In the genomic region with DNA sequence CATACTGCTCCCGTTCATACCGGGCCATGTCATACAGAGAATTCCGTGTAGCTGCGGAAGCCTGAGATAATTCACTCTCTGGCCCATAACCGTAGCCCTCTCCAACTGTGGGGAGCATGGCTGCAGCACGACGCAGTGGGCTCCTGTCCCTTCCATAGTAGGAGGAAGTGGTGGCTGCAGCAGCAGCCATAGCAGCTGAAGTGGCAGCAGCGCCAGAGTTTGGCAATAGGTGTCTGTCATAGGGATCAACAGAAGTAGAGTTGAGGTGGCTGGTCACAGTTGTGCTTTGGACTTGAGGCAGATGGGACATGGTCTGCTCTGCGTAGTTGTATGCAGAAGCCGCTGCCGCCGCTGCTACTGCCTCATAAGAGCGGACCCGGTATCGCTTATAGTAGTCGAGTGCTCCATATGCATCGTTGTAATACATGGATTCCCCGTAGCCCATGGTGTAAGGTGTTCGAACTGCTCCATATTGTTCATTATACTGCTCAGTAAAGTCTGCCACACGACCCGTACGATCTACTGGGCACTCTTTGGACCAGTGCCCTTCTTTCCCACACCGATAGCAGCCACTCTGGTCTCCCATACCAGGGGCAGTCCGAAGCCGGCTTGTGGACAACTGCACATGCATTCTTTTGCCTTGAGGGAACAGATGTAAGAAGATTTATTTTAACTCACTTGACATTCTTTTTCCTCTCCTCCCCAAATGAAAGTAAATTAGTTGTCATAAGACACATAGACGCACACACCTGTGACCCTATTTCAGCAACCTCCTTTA, we compare ENCODE assay signal across 22 cellular contexts. TPM values are rescaled to one million over a fixed set of nuclear protein-coding genes. Genes with fewer than 3 reads are reported as not detected.
DNase-seq lines count a peak whose midpoint lies in the region; ATAC-seq, FAIRE-seq and TF ChIP-seq lines count a peak whose summit lies in the region.
"Had no signal": no experiment of that assay in that cellular context is flagged by ENCODE, and none has a peak within 500 bp of the region (broad histone marks: within the 10 kb centered on the region; RNA-seq: fewer than 3 reads in every experiment).

No MANE protein-coding gene starts in this region.

- peak overlapping the region; percentile 37 for H3K27ac Mint-ChIP-seq in activated naive CD4-positive, alpha-beta T cell treated with anti-CD3 and anti-CD28 coated beads for 36 hours
- no peak overlapping the region for H3K27ac Mint-ChIP-seq in stimulated activated effector memory CD8-positive, alpha-beta T cell treated with anti-CD3 and anti-CD28 coated beads, Interleukin-12 subunit alpha, Interleukin-12 subunit beta, amount 100 ng/mL, for 72 hours
- H3K27ac Mint-ChIP-seq: endodermal cell had no signal

- ATAC-seq in Panc1 (peak; percentile 24), HepG2 (peak; percentile 24; the same call in 2 of the 3 replicates), HG02678 (IDR thresholded peaks at IDR 0.05; ENCODE audit: unreplicated experiment) (no peak)
- ATAC-seq in stimulated activated effector memory CD8-positive, alpha-beta T cell treated with anti-CD3 and anti-CD28 coated beads, Interleukin-12 subunit alpha, Interleukin-12 subunit beta, amount 100 ng/mL, for 72 hours, result peak; percentile 8
- ATAC-seq: activated CD4-positive, alpha-beta T cell treated with anti-CD3 and anti-CD28 coated beads for 36 hours had no signal

- BruUV-seq in Panc1 (replicated peaks; lab: Mats Ljungman, UMichigan) (no TSS peak), HepG2 (replicated peaks; lab: Mats Ljungman, UMichigan) (no TSS peak)

- H4K20me1 ChIP-seq in HepG2 (ENCODE audit: insufficient read depth, low read length), result peaks cover 2% of the 10 kb centered on the region; the same call in 1 of the 2 replicates

- no peaks in the 10 kb centered on the region for H3K9me3 Mint-ChIP-seq in activated naive CD4-positive, alpha-beta T cell treated with anti-CD3 and anti-CD28 coated beads for 36 hours
- H3K9me3 Mint-ChIP-seq in stimulated activated effector memory CD8-positive, alpha-beta T cell treated with anti-CD3 and anti-CD28 coated beads, Interleukin-12 subunit alpha, Interleukin-12 subunit beta, amount 100 ng/mL, for 72 hours, result no peaks in the 10 kb centered on the region
- H3K9me3 Mint-ChIP-seq: endodermal cell had no signal

- peaks cover 10% of the 10 kb centered on the region for H3K36me3 Mint-ChIP-seq in activated naive CD4-positive, alpha-beta T cell treated with anti-CD3 and anti-CD28 coated beads for 36 hours (ENCODE audit: low read depth)
- H3K36me3 Mint-ChIP-seq in stimulated activated effector memory CD8-positive, alpha-beta T cell treated with anti-CD3 and anti-CD28 coated beads, Interleukin-12 subunit alpha, Interleukin-12 subunit beta, amount 100 ng/mL, for 72 hours, result peaks cover 76% of the 10 kb centered on the region

- H3K27me3 ChIP-seq in Panc1 (ENCODE audit: control insufficient read depth, insufficient read depth, low read length) (no peaks in the 10 kb centered on the region), HepG2 (ENCODE audit: control insufficient read depth in 1 of 2, insufficient read depth in 2 of 2, low read length in 2 of 2) (no peaks in the 10 kb centered on the region), small intestine (ENCODE audit: control insufficient read depth in 2 of 2, insufficient read depth in 2 of 2, low read length in 2 of 2) (no peaks in the 10 kb centered on the region)

- H3K4me1 Mint-ChIP-seq in activated naive CD4-positive, alpha-beta T cell treated with anti-CD3 and anti-CD28 coated beads for 36 hours (ENCODE audit: low read depth), result peaks cover 19% of the 10 kb centered on the region
- H3K4me1 Mint-ChIP-seq in stimulated activated effector memory CD8-positive, alpha-beta T cell treated with anti-CD3 and anti-CD28 coated beads, Interleukin-12 subunit alpha, Interleukin-12 subunit beta, amount 100 ng/mL, for 72 hours, result peaks cover 18% of the 10 kb centered on the region

- no peak overlapping the region for H3K27ac ChIP-seq in Panc1 (ENCODE audit: low read length)
- no peak overlapping the region for H3K27ac ChIP-seq in HepG2 (ENCODE audit: extremely low read length, insufficient read depth, low read length)
- no peak overlapping the region for H3K27ac ChIP-seq in small intestine (ENCODE audit: low read depth in 1 of 2, low read length in 1 of 2)
- H3K27ac ChIP-seq: prostate gland had no signal

- TF ChIP-seq POLR2A in HepG2 (IDR thresholded peaks at IDR 0.05; ENCODE audit: insufficient read depth in 1 of 2, low read depth in 2 of 2, low read length in 2 of 2), result no peak

- CTCF ChIA-PET in activated naive CD4-positive, alpha-beta T cell treated with anti-CD3 and anti-CD28 coated beads for 36 hours (lab: Charles Lee), result no interaction called here
- CTCF ChIA-PET in Panc1 (lab: Charles Lee), result no interaction called here
- CTCF ChIA-PET in HepG2 (lab: Yijun Ruan, JAX; ENCODE audit: low intra/inter-chr PET ratio, low total read pairs), result no interaction called here

- H3K4me1 ChIP-seq in Panc1 (ENCODE audit: control insufficient read depth, insufficient read depth, low read length) (no peaks in the 10 kb centered on the region), HepG2 (ENCODE audit: insufficient read depth, low read length) (peaks cover 11% of the 10 kb centered on the region), small intestine (ENCODE audit: control insufficient read depth in 2 of 2, insufficient read depth in 1 of 2, low read depth in 1 of 2, low read length in 1 of 2) (no peaks in the 10 kb centered on the region)
- H3K4me1 ChIP-seq: prostate gland had no signal

- no peak for TF ChIP-seq EP300 in HepG2 (IDR thresholded peaks at IDR 0.05; ENCODE audit: low read depth in 2 of 2, low read length in 2 of 2)
- TF ChIP-seq EP300 in HepG2 (CRISPR knock-in tag; IDR thresholded peaks at IDR 0.05; ENCODE audit: borderline replicate concordance), result no peak

- peaks cover 28% of the 10 kb centered on the region for H3K79me2 ChIP-seq in HepG2 (ENCODE audit: insufficient read depth, low read length)

- H3K4me2 ChIP-seq in HepG2 (ENCODE audit: low read depth, low read length), result no peak overlapping the region

- H3K27me3 Mint-ChIP-seq in activated naive CD4-positive, alpha-beta T cell treated with anti-CD3 and anti-CD28 coated beads for 36 hours (ENCODE audit: low read depth), result no peaks in the 10 kb centered on the region
- H3K27me3 Mint-ChIP-seq: activated CD4-positive, alpha-beta T cell treated with anti-CD3 and anti-CD28 coated beads for 36 hours had no signal

- TF ChIP-seq CTCF in Panc1 (IDR thresholded peaks at IDR 0.05), result no peak
- TF ChIP-seq CTCF in HepG2 (CRISPR knock-in tag; IDR thresholded peaks at IDR 0.05), result no peak

- FAIRE-seq in HepG2 (lab: Jason Lieb, UNC) (no peak), small intestine (lab: Jason Lieb, UNC) (no peak)
- FAIRE-seq: GM12892, urothelium cell line had no signal

- H3K4me3 ChIP-seq in Panc1 (ENCODE audit: low read depth in 2 of 2, low read length in 2 of 2) (no peak overlapping the region), HepG2 (replicated peaks in 1 of 3; ENCODE audit: insufficient read depth in 1 of 3, low read depth in 2 of 3, low read length in 3 of 3) (no peak overlapping the region), small intestine (ENCODE audit: low read depth in 1 of 2, low read length in 2 of 2) (no peak overlapping the region)
- H3K4me3 ChIP-seq: prostate gland had no signal

- POLR2A ChIA-PET in Panc1 (lab: Charles Lee) (interaction anchor here (0.8 kb wide), 1 partner anchor 169 kb away, joined by 6 read pairs; no protein-coding TSS in a partner anchor), HepG2 (lab: Yijun Ruan, JAX) (no interaction called here)

- no peak overlapping the region for H2AFZ ChIP-seq in HepG2 (ENCODE audit: low read length)

- in situ Hi-C loops in Panc1 (cut with HindIII; ENCODE audit: low pct_unique_long_range_greater_than_20kb, low sequenced_read_pairs), result no loop called here
- in situ Hi-C loops in HepG2 (cut with HindIII; ENCODE audit: extremely low pct_ligation_motif_present, low pct_unique_long_range_greater_than_20kb), result no loop called here

- no peak for DNase-seq in activated naive CD4-positive, alpha-beta T cell treated with anti-CD3 and anti-CD28 coated beads for 36 hours
- DNase-seq in activated naive CD4-positive, alpha-beta T cell treated with Interleukin-2 at 50 U/mL for 16 hours, result no peak
- no peak for DNase-seq in Panc1 (ENCODE audit: low read depth, low spot score)
- no peak for DNase-seq in HepG2 (ENCODE audit: low spot score)
- no peak for DNase-seq in stimulated activated effector memory CD8-positive, alpha-beta T cell treated with anti-CD3 and anti-CD28 coated beads, Interleukin-12 subunit alpha, Interleukin-12 subunit beta, amount 100 ng/mL, for 72 hours (ENCODE audit: low spot score in 2 of 2)
- DNase-seq in DMS79 (lab: John Stamatoyannopoulos, UW), result no peak
- DNase-seq in small intestine, result no peak
- DNase-seq: activated CD4-positive, alpha-beta T cell treated with anti-CD3 and anti-CD28 coated beads for 36 hours; activated CD8-positive, alpha-beta memory T cell treated with anti-CD3 and anti-CD28 coated beads, Interleukin-2, amount 50 U/mL, for 4 hours; endodermal cell; hypothalamus; NCI-H1694 treated with DMSO at 0.1 percent for 48 hours; NCI-H345; NK-92 treated with Interleukin-12 subunit alpha and Interleukin-12 subunit beta, amount 100 ng/mL, for 24 hours; SHP77 treated with DMSO at 0.1 percent for 48 hours; stimulated activated CD4-positive, alpha-beta T cell treated with anti-CD3 and anti-CD28 coated beads, Interleukin-12 subunit alpha, Interleukin-12 subunit beta, amount 100 ng/mL, for 4 hours; stimulated activated naive CD4-positive, alpha-beta T cell treated with Interleukin-2 at 50 U/mL for 16 hours; T-helper 9 cell had no signal

- peaks cover 22% of the 10 kb centered on the region for H3K36me3 ChIP-seq in Panc1 (ENCODE audit: control insufficient read depth, insufficient read depth, low read length)
- H3K36me3 ChIP-seq in HepG2 (replicated peaks in 1 of 2; ENCODE audit: control insufficient read depth in 1 of 2, insufficient read depth in 2 of 2, low read length in 2 of 2), result peaks cover 9 to 43% of the 10 kb centered on the region in 2 experiments
- peaks cover 4 to 5% of the 10 kb centered on the region in 2 donors for H3K36me3 ChIP-seq in small intestine (ENCODE audit: control insufficient read depth in 2 of 2, insufficient read depth in 2 of 2, low read length in 2 of 2)

- 97% methylated on average over 26 of the region's 26 CpGs for WGBS in HepG2 (ENCODE audit: low lambda C conversion rate)
- WGBS in small intestine, 3 donors, result 92 to 94% (median 92%) methylated on average over 26 of the region's 26 CpGs

- intact Hi-C loops in activated naive CD4-positive, alpha-beta T cell treated with anti-CD3 and anti-CD28 coated beads for 36 hours (cut with micrococcal nuclease), result no loop called here
- intact Hi-C loops in Panc1 (cut with micrococcal nuclease; ENCODE audit: unreplicated experiment) (no loop called here), HepG2 (cut with micrococcal nuclease; ENCODE audit: unreplicated experiment) (no loop called here)

- no peaks in the 10 kb centered on the region for H3K9me3 ChIP-seq in Panc1 (ENCODE audit: control insufficient read depth, insufficient read depth, low read depth, low read length)
- no peaks in the 10 kb centered on the region for H3K9me3 ChIP-seq in HepG2 (ENCODE audit: low read length)
- H3K9me3 ChIP-seq in small intestine (ENCODE audit: control insufficient read depth, low read depth), result no peaks in the 10 kb centered on the region
- H3K9me3 ChIP-seq: prostate gland had no signal

- H3K9ac ChIP-seq in HepG2 (ENCODE audit: insufficient read depth, low read depth, low read length), result no peak overlapping the region

- no peak overlapping the region for H3K4me3 Mint-ChIP-seq in activated naive CD4-positive, alpha-beta T cell treated with anti-CD3 and anti-CD28 coated beads for 36 hours
- no peak overlapping the region for H3K4me3 Mint-ChIP-seq in stimulated activated effector memory CD8-positive, alpha-beta T cell treated with anti-CD3 and anti-CD28 coated beads, Interleukin-12 subunit alpha, Interleukin-12 subunit beta, amount 100 ng/mL, for 72 hours
- H3K4me3 Mint-ChIP-seq: activated CD4-positive, alpha-beta T cell treated with anti-CD3 and anti-CD28 coated beads for 36 hours; endodermal cell had no signal

- TF ChIP-seq RAD21 in HepG2 (CRISPR knock-in tag; IDR thresholded peaks at IDR 0.05), result no peak

RNA-seq across cellular contexts. Expression of gene RBM4B, which starts 8.8 kb away (rescaled TPM):
- total RNA-seq in activated naive CD4-positive, alpha-beta T cell treated with anti-CD3 and anti-CD28 coated beads for 36 hours, result 10 to 100 TPM; 10.9 to 11.7 TPM
- total RNA-seq in Panc1 (2021; ENCODE audit: unreplicated experiment) (33.6 TPM), HepG2 (2016; rRNA removed; fragmentation: Illumina TruSeq; extraction: Trizol) (25.6 and 25.8 TPM in 2 replicates)
- 29.5 TPM for polyA plus RNA-seq in Panc1 (2012; ENCODE audit: insufficient read length)
- 11.1 and 13.0 TPM in 2 replicates for total RNA-seq in HepG2 (2016; cell fraction: cytosol; rRNA removed; fragmentation: Illumina TruSeq; extraction: Trizol; ENCODE audit: low read depth)
- 24.9 and 27.1 TPM in 2 replicates for total RNA-seq in HepG2 (2016; cell fraction: insoluble cytoplasmic fraction; rRNA removed; fragmentation: Illumina TruSeq; extraction: Trizol)
- total RNA-seq in HepG2 (2016; cell fraction: membrane; rRNA removed; fragmentation: Illumina TruSeq; extraction: Trizol), result 16.5 and 17.7 TPM in 2 replicates
- 21.3 and 26.1 TPM in 2 replicates for total RNA-seq in HepG2 (2016; cell fraction: nucleus; rRNA removed; fragmentation: Illumina TruSeq; extraction: Trizol)
- polyA plus RNA-seq in HepG2 (2011; rRNA removed) (32.4 and 33.5 TPM in 2 replicates), small intestine (10 to 100 TPM in 1 of 3 donors, 1 to 10 TPM in 2; 7.0 to 12.5 (median 10.0) TPM)
- 19.2 and 24.1 TPM in 2 replicates for polyA plus RNA-seq in HepG2 (2011; cell fraction: cytosol; rRNA removed)
- 51.7 and 54.9 TPM in 2 replicates for polyA plus RNA-seq in HepG2 (2011; cell fraction: nucleus; rRNA removed)
- polyA plus RNA-seq in HepG2 (2012), result 18.3 and 24.4 TPM in 2 replicates
- polyA plus RNA-seq in HepG2 (2016; cell fraction: cytosol; fragmentation: Illumina TruSeq; extraction: Trizol; ENCODE audit: low read depth), result 4.8 and 5.2 TPM in 2 replicates
- polyA plus RNA-seq in HepG2 (2016; cell fraction: insoluble cytoplasmic fraction; fragmentation: Illumina TruSeq; extraction: Trizol; ENCODE audit: low read depth), result 28.7 and 29.9 TPM in 2 replicates
- polyA plus RNA-seq in HepG2 (2016; cell fraction: membrane; fragmentation: Illumina TruSeq; extraction: Trizol; ENCODE audit: low read depth), result 7.3 and 10.0 TPM in 2 replicates
- polyA plus RNA-seq in HepG2 (2016; cell fraction: nucleus; fragmentation: Illumina TruSeq; extraction: Trizol; ENCODE audit: insufficient read depth, low read depth), result 43.3 and 48.3 TPM in 2 replicates
- polyA minus RNA-seq in HepG2 (2011; rRNA and poly(A)+ RNA removed; ENCODE audit: low replicate concordance), result 19.7 and 31.4 TPM in 2 replicates
- 7.9 and 9.7 TPM in 2 replicates for polyA minus RNA-seq in HepG2 (2011; cell fraction: cytosol; rRNA and poly(A)+ RNA removed)
- 39.4 and 40.9 TPM in 2 replicates for polyA minus RNA-seq in HepG2 (2011; cell fraction: nucleus; rRNA and poly(A)+ RNA removed)

RNA-seq across cellular contexts. Expression of gene RBM4, which starts 30.3 kb away (rescaled TPM):
- 10 to 100 TPM; 85.9 to 98.1 TPM for total RNA-seq in activated naive CD4-positive, alpha-beta T cell treated with anti-CD3 and anti-CD28 coated beads for 36 hours
- total RNA-seq in Panc1 (2021; ENCODE audit: unreplicated experiment), result 195 TPM
- polyA plus RNA-seq in Panc1 (2012; ENCODE audit: insufficient read length), result 186 TPM
- 136 and 138 TPM in 2 replicates for total RNA-seq in HepG2 (2016; rRNA removed; fragmentation: Illumina TruSeq; extraction: Trizol)
- total RNA-seq in HepG2 (2016; cell fraction: cytosol; rRNA removed; fragmentation: Illumina TruSeq; extraction: Trizol; ENCODE audit: low read depth), result 72.4 and 85.4 TPM in 2 replicates
- total RNA-seq in HepG2 (2016; cell fraction: insoluble cytoplasmic fraction; rRNA removed; fragmentation: Illumina TruSeq; extraction: Trizol), result 137 and 138 TPM in 2 replicates
- 57.5 and 58.8 TPM in 2 replicates for total RNA-seq in HepG2 (2016; cell fraction: membrane; rRNA removed; fragmentation: Illumina TruSeq; extraction: Trizol)
- 101 and 109 TPM in 2 replicates for total RNA-seq in HepG2 (2016; cell fraction: nucleus; rRNA removed; fragmentation: Illumina TruSeq; extraction: Trizol)
- polyA plus RNA-seq in HepG2 (2011; rRNA removed), result 123 and 126 TPM in 2 replicates
- polyA plus RNA-seq in HepG2 (2011; cell fraction: cytosol; rRNA removed), result 150 and 151 TPM in 2 replicates
- 83.4 and 84.4 TPM in 2 replicates for polyA plus RNA-seq in HepG2 (2011; cell fraction: nucleus; rRNA removed)
- polyA plus RNA-seq in HepG2 (2012), result 117 and 122 TPM in 2 replicates
- polyA plus RNA-seq in HepG2 (2016; cell fraction: cytosol; fragmentation: Illumina TruSeq; extraction: Trizol; ENCODE audit: low read depth), result 29.4 and 30.6 TPM in 2 replicates
- polyA plus RNA-seq in HepG2 (2016; cell fraction: insoluble cytoplasmic fraction; fragmentation: Illumina TruSeq; extraction: Trizol; ENCODE audit: low read depth), result 149 and 157 TPM in 2 replicates
- 38.1 and 38.5 TPM in 2 replicates for polyA plus RNA-seq in HepG2 (2016; cell fraction: membrane; fragmentation: Illumina TruSeq; extraction: Trizol; ENCODE audit: low read depth)
- 115 and 116 TPM in 2 replicates for polyA plus RNA-seq in HepG2 (2016; cell fraction: nucleus; fragmentation: Illumina TruSeq; extraction: Trizol; ENCODE audit: insufficient read depth, low read depth)
- 104 and 196 TPM in 2 replicates for polyA minus RNA-seq in HepG2 (2011; rRNA and poly(A)+ RNA removed; ENCODE audit: low replicate concordance)
- 40.8 and 41.0 TPM in 2 replicates for polyA minus RNA-seq in HepG2 (2011; cell fraction: cytosol; rRNA and poly(A)+ RNA removed)
- 136 and 154 TPM in 2 replicates for polyA minus RNA-seq in HepG2 (2011; cell fraction: nucleus; rRNA and poly(A)+ RNA removed)
- polyA plus RNA-seq in small intestine, result 100 to 1,000 TPM in 1 of 3 donors, 10 to 100 TPM in 2; 86.1 to 100 (median 88.4) TPM

RNA-seq across cellular contexts. Expression of gene RBM14, which starts 52.4 kb away (rescaled TPM):
- total RNA-seq in activated naive CD4-positive, alpha-beta T cell treated with anti-CD3 and anti-CD28 coated beads for 36 hours, result 100 to 1,000 TPM; 160 to 173 TPM
- total RNA-seq in Panc1 (2021; ENCODE audit: unreplicated experiment) (93.9 TPM), HepG2 (2016; rRNA removed; fragmentation: Illumina TruSeq; extraction: Trizol) (41.7 and 44.1 TPM in 2 replicates)
- 62.5 TPM for polyA plus RNA-seq in Panc1 (2012; ENCODE audit: insufficient read length)
- 3.6 and 5.1 TPM in 2 replicates for total RNA-seq in HepG2 (2016; cell fraction: cytosol; rRNA removed; fragmentation: Illumina TruSeq; extraction: Trizol; ENCODE audit: low read depth)
- 41.2 and 46.1 TPM in 2 replicates for total RNA-seq in HepG2 (2016; cell fraction: insoluble cytoplasmic fraction; rRNA removed; fragmentation: Illumina TruSeq; extraction: Trizol)
- 17.8 and 17.9 TPM in 2 replicates for total RNA-seq in HepG2 (2016; cell fraction: membrane; rRNA removed; fragmentation: Illumina TruSeq; extraction: Trizol)
- total RNA-seq in HepG2 (2016; cell fraction: nucleus; rRNA removed; fragmentation: Illumina TruSeq; extraction: Trizol), result 58.5 and 66.2 TPM in 2 replicates
- polyA plus RNA-seq in HepG2 (2011; rRNA removed) (12.7 and 14.6 TPM in 2 replicates), small intestine (10 to 100 TPM; 17.0 to 39.0 (median 26.2) TPM)
- 10.6 and 13.1 TPM in 2 replicates for polyA plus RNA-seq in HepG2 (2011; cell fraction: cytosol; rRNA removed)
- 44.2 and 47.6 TPM in 2 replicates for polyA plus RNA-seq in HepG2 (2011; cell fraction: nucleus; rRNA removed)
- 18.2 and 26.9 TPM in 2 replicates for polyA plus RNA-seq in HepG2 (2012)
- 4.8 and 5.7 TPM in 2 replicates for polyA plus RNA-seq in HepG2 (2016; cell fraction: cytosol; fragmentation: Illumina TruSeq; extraction: Trizol; ENCODE audit: low read depth)
- 50.7 and 56.3 TPM in 2 replicates for polyA plus RNA-seq in HepG2 (2016; cell fraction: insoluble cytoplasmic fraction; fragmentation: Illumina TruSeq; extraction: Trizol; ENCODE audit: low read depth)
- polyA plus RNA-seq in HepG2 (2016; cell fraction: membrane; fragmentation: Illumina TruSeq; extraction: Trizol; ENCODE audit: low read depth), result 15.9 and 16.6 TPM in 2 replicates
- 64.3 and 68.1 TPM in 2 replicates for polyA plus RNA-seq in HepG2 (2016; cell fraction: nucleus; fragmentation: Illumina TruSeq; extraction: Trizol; ENCODE audit: insufficient read depth, low read depth)
- 59.6 and 85.3 TPM in 2 replicates for polyA minus RNA-seq in HepG2 (2011; rRNA and poly(A)+ RNA removed; ENCODE audit: low replicate concordance)
- 14.9 and 22.7 TPM in 2 replicates for polyA minus RNA-seq in HepG2 (2011; cell fraction: cytosol; rRNA and poly(A)+ RNA removed)
- 52.8 and 54.8 TPM in 2 replicates for polyA minus RNA-seq in HepG2 (2011; cell fraction: nucleus; rRNA and poly(A)+ RNA removed)
